In the genomic region with DNA sequence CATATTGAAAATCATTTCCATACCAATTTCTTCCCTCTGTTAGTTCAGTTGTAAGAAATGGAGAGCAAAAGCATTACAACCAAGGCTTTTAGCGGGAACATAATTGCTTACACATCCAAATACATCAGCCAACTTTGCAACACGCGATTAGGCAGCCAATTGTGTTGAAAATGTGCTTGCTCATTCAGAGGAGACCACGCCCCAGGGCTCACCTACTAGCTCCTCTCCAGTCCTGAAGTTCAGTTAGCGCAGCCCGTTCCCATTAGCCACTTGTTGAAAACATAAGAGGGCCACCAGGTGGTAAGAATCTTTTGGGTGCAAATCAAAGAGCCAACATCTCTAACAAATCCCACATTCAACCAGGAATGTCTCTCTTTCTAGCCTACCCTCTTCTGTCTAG, we compare ENCODE assay signal across 1 cellular context.
TF ChIP-seq lines count a peak whose summit lies in the region.

No MANE protein-coding gene starts in this region.

TF ChIP-seq in WTC11, 78 proteins besides CTCF, POLR2A, EP300 and RAD21 (continued from another document):
- TF ChIP-seq, protein P1, sequence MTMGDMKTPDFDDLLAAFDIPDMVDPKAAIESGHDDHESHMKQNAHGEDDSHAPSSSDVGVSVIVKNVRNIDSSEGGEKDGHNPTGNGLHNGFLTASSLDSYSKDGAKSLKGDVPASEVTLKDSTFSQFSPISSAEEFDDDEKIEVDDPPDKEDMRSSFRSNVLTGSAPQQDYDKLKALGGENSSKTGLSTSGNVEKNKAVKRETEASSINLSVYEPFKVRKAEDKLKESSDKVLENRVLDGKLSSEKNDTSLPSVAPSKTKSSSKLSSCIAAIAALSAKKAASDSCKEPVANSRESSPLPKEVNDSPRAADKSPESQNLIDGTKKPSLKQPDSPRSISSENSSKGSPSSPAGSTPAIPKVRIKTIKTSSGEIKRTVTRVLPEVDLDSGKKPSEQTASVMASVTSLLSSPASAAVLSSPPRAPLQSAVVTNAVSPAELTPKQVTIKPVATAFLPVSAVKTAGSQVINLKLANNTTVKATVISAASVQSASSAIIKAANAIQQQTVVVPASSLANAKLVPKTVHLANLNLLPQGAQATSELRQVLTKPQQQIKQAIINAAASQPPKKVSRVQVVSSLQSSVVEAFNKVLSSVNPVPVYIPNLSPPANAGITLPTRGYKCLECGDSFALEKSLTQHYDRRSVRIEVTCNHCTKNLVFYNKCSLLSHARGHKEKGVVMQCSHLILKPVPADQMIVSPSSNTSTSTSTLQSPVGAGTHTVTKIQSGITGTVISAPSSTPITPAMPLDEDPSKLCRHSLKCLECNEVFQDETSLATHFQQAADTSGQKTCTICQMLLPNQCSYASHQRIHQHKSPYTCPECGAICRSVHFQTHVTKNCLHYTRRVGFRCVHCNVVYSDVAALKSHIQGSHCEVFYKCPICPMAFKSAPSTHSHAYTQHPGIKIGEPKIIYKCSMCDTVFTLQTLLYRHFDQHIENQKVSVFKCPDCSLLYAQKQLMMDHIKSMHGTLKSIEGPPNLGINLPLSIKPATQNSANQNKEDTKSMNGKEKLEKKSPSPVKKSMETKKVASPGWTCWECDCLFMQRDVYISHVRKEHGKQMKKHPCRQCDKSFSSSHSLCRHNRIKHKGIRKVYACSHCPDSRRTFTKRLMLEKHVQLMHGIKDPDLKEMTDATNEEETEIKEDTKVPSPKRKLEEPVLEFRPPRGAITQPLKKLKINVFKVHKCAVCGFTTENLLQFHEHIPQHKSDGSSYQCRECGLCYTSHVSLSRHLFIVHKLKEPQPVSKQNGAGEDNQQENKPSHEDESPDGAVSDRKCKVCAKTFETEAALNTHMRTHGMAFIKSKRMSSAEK (CRISPR knock-in tag; IDR thresholded peaks at IDR 0.05; ENCODE audit: borderline replicate concordance): no peak
- TF ChIP-seq, protein P2, sequence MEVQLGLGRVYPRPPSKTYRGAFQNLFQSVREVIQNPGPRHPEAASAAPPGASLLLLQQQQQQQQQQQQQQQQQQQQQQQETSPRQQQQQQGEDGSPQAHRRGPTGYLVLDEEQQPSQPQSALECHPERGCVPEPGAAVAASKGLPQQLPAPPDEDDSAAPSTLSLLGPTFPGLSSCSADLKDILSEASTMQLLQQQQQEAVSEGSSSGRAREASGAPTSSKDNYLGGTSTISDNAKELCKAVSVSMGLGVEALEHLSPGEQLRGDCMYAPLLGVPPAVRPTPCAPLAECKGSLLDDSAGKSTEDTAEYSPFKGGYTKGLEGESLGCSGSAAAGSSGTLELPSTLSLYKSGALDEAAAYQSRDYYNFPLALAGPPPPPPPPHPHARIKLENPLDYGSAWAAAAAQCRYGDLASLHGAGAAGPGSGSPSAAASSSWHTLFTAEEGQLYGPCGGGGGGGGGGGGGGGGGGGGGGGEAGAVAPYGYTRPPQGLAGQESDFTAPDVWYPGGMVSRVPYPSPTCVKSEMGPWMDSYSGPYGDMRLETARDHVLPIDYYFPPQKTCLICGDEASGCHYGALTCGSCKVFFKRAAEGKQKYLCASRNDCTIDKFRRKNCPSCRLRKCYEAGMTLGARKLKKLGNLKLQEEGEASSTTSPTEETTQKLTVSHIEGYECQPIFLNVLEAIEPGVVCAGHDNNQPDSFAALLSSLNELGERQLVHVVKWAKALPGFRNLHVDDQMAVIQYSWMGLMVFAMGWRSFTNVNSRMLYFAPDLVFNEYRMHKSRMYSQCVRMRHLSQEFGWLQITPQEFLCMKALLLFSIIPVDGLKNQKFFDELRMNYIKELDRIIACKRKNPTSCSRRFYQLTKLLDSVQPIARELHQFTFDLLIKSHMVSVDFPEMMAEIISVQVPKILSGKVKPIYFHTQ (CRISPR knock-in tag; IDR thresholded peaks at IDR 0.05): no peak
- TF ChIP-seq OVOL2 (CRISPR knock-in tag; IDR thresholded peaks at IDR 0.05; ENCODE audit: borderline replicate concordance) (no peak), FOXJ3 (CRISPR knock-in tag; IDR thresholded peaks at IDR 0.05; ENCODE audit: borderline replicate concordance) (no peak), SOX15 (CRISPR knock-in tag; IDR thresholded peaks at IDR 0.05) (no peak), FOXK1 (CRISPR knock-in tag; IDR thresholded peaks at IDR 0.05) (no peak)
- TF ChIP-seq, protein P3, sequence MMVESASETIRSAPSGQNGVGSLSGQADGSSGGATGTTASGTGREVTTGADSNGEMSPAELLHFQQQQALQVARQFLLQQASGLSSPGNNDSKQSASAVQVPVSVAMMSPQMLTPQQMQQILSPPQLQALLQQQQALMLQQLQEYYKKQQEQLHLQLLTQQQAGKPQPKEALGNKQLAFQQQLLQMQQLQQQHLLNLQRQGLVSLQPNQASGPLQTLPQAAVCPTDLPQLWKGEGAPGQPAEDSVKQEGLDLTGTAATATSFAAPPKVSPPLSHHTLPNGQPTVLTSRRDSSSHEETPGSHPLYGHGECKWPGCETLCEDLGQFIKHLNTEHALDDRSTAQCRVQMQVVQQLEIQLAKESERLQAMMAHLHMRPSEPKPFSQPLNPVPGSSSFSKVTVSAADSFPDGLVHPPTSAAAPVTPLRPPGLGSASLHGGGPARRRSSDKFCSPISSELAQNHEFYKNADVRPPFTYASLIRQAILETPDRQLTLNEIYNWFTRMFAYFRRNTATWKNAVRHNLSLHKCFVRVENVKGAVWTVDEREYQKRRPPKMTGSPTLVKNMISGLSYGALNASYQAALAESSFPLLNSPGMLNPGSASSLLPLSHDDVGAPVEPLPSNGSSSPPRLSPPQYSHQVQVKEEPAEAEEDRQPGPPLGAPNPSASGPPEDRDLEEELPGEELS (CRISPR knock-in tag; IDR thresholded peaks at IDR 0.05): no peak
